ENCODE assay signal across 25 cellular contexts in the genomic region with DNA sequence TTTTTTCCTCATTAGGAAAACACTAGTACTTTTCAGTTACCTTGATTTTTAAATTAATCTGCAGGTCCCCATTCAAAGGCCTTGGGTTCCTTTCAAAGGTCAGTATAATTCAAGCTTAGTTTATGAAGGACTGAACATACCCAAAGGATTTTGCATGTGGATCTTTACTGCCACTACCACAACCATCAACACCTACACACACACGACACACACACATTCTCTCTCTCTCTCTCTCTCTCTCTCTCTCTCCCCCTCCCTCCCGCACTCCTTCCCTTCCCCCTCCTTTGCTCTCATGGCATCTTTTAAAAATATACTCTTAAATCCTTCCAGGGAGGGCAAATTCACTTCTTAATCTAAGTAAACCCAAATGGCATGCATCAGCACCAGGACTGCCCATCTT. TPM values are rescaled to one million over a fixed set of nuclear protein-coding genes. Genes with fewer than 3 reads are reported as not detected.
DNase-seq lines count a peak whose midpoint lies in the region; ATAC-seq and TF ChIP-seq lines count a peak whose summit lies in the region.
"Had no signal": no experiment of that assay in that cellular context is flagged by ENCODE, and none has a peak within 500 bp of the region (broad histone marks: within the 10 kb centered on the region; RNA-seq: fewer than 3 reads in every experiment).

No MANE protein-coding gene starts in this region.

- CTCF ChIA-PET in activated CD8-positive, alpha-beta memory T cell treated with anti-CD3 and anti-CD28 coated beads, Interleukin-2, amount 10 ng/mL, durations not matched to agents 7 days and 5 days (lab: Charles Lee), result no interaction called here
- CTCF ChIA-PET in CD4-positive, alpha-beta T cell (lab: Charles Lee), result no interaction called here
- CTCF ChIA-PET in activated CD4-positive, alpha-beta memory T cell treated with anti-CD3 and anti-CD28 coated beads, Interleukin-2, amount 10 ng/mL, durations not matched to agents 7 days and 5 days (lab: Charles Lee), result interaction anchor here (0.9 kb wide), 1 partner anchor 162 kb away, joined by 3 read pairs; no protein-coding TSS in a partner anchor

- POLR2A ChIA-PET in CD4-positive, alpha-beta T cell (lab: Charles Lee), result no interaction called here
- POLR2A ChIA-PET in activated CD4-positive, alpha-beta memory T cell treated with anti-CD3 and anti-CD28 coated beads, Interleukin-2, amount 10 ng/mL, durations not matched to agents 7 days and 5 days (lab: Charles Lee), result no interaction called here

- H3K27ac ChIP-seq in CD4-positive, alpha-beta T cell (ENCODE audit: low read depth, low read length), result no peak overlapping the region
- H3K27ac ChIP-seq in neutrophil, result peak overlapping the region; percentile 4
- H3K27ac ChIP-seq: tibial nerve had no signal

- H3K36me3 ChIP-seq in neutrophil, result peaks cover 72% of the 10 kb centered on the region

- H3K36me3 Mint-ChIP-seq in activated CD8-positive, alpha-beta memory T cell treated with anti-CD3 and anti-CD28 coated beads, Interleukin-2, amount 10 ng/mL, durations not matched to agents 7 days and 5 days, result peaks cover 67% of the 10 kb centered on the region
- H3K36me3 Mint-ChIP-seq in CD4-positive, alpha-beta T cell (ENCODE audit: low read depth), result peaks cover 82% of the 10 kb centered on the region
- peaks cover 77% of the 10 kb centered on the region for H3K36me3 Mint-ChIP-seq in activated CD4-positive, alpha-beta memory T cell treated with anti-CD3 and anti-CD28 coated beads, Interleukin-2, amount 10 ng/mL, durations not matched to agents 7 days and 5 days (ENCODE audit: low read depth)

- intact Hi-C loops in CD4-positive, alpha-beta T cell (cut with DNase I, micrococcal nuclease), result no loop called here

- no peak for TF ChIP-seq CTCF in CD4-positive, alpha-beta T cell (IDR thresholded peaks at IDR 0.05)
- TF ChIP-seq CTCF in neutrophil (IDR thresholded peaks at IDR 0.05), result no peak

- no peak overlapping the region for H3K4me3 Mint-ChIP-seq in activated CD8-positive, alpha-beta memory T cell treated with anti-CD3 and anti-CD28 coated beads, Interleukin-2, amount 10 ng/mL, durations not matched to agents 7 days and 5 days
- no peak overlapping the region for H3K4me3 Mint-ChIP-seq in CD4-positive, alpha-beta T cell
- no peak overlapping the region for H3K4me3 Mint-ChIP-seq in activated CD4-positive, alpha-beta memory T cell treated with anti-CD3 and anti-CD28 coated beads, Interleukin-2, amount 10 ng/mL, durations not matched to agents 7 days and 5 days
- H3K4me3 Mint-ChIP-seq: H9 had no signal

- H3K9me3 Mint-ChIP-seq in activated CD8-positive, alpha-beta memory T cell treated with anti-CD3 and anti-CD28 coated beads, Interleukin-2, amount 10 ng/mL, durations not matched to agents 7 days and 5 days (ENCODE audit: low read depth), result no peaks in the 10 kb centered on the region
- no peaks in the 10 kb centered on the region for H3K9me3 Mint-ChIP-seq in CD4-positive, alpha-beta T cell
- H3K9me3 Mint-ChIP-seq in activated CD4-positive, alpha-beta memory T cell treated with anti-CD3 and anti-CD28 coated beads, Interleukin-2, amount 10 ng/mL, durations not matched to agents 7 days and 5 days, result no peaks in the 10 kb centered on the region
- H3K9me3 Mint-ChIP-seq: activated naive CD4-positive, alpha-beta T cell treated with anti-CD3 and anti-CD28 coated beads, Interleukin-2, amount 50 U/mL, for 72 hours; H9 had no signal

- H3K4me1 Mint-ChIP-seq in activated CD8-positive, alpha-beta memory T cell treated with anti-CD3 and anti-CD28 coated beads, Interleukin-2, amount 10 ng/mL, durations not matched to agents 7 days and 5 days, result peaks cover 57% of the 10 kb centered on the region
- peaks cover 61% of the 10 kb centered on the region for H3K4me1 Mint-ChIP-seq in CD4-positive, alpha-beta T cell (ENCODE audit: low read depth)
- peaks cover 61% of the 10 kb centered on the region for H3K4me1 Mint-ChIP-seq in activated CD4-positive, alpha-beta memory T cell treated with anti-CD3 and anti-CD28 coated beads, Interleukin-2, amount 10 ng/mL, durations not matched to agents 7 days and 5 days

- no peaks in the 10 kb centered on the region for H3K27me3 ChIP-seq in CD4-positive, alpha-beta T cell (ENCODE audit: control insufficient read depth, insufficient read depth, low read length)
- no peaks in the 10 kb centered on the region for H3K27me3 ChIP-seq in neutrophil
- H3K27me3 ChIP-seq: dorsolateral prefrontal cortex, tibial nerve had no signal

- no peak overlapping the region for H3K4me3 ChIP-seq in neutrophil (ENCODE audit: low read depth in 1 of 2, low read length in 1 of 2)
- H3K4me3 ChIP-seq: A549, dorsolateral prefrontal cortex, tibial nerve had no signal

- H3K27ac Mint-ChIP-seq in activated CD8-positive, alpha-beta memory T cell treated with anti-CD3 and anti-CD28 coated beads, Interleukin-2, amount 10 ng/mL, durations not matched to agents 7 days and 5 days, result peak overlapping the region; percentile 54
- peak overlapping the region; percentile 19 for H3K27ac Mint-ChIP-seq in CD4-positive, alpha-beta T cell
- H3K27ac Mint-ChIP-seq in activated CD4-positive, alpha-beta memory T cell treated with anti-CD3 and anti-CD28 coated beads, Interleukin-2, amount 10 ng/mL, durations not matched to agents 7 days and 5 days, result peak overlapping the region; percentile 8

- no peaks in the 10 kb centered on the region for H3K27me3 Mint-ChIP-seq in activated CD8-positive, alpha-beta memory T cell treated with anti-CD3 and anti-CD28 coated beads, Interleukin-2, amount 10 ng/mL, durations not matched to agents 7 days and 5 days
- H3K27me3 Mint-ChIP-seq in CD4-positive, alpha-beta T cell, result no peaks in the 10 kb centered on the region
- no peaks in the 10 kb centered on the region for H3K27me3 Mint-ChIP-seq in activated CD4-positive, alpha-beta memory T cell treated with anti-CD3 and anti-CD28 coated beads, Interleukin-2, amount 10 ng/mL, durations not matched to agents 7 days and 5 days

- H3K4me1 ChIP-seq in neutrophil (ENCODE audit: control insufficient read depth in 1 of 2, insufficient read depth in 1 of 2, low read depth in 1 of 2, low read length in 1 of 2), result peaks cover 14 to 15% of the 10 kb centered on the region in 2 experiments

- ATAC-seq in activated CD8-positive, alpha-beta memory T cell treated with anti-CD3 and anti-CD28 coated beads, Interleukin-2, amount 10 ng/mL, durations not matched to agents 7 days and 5 days, result no peak
- no peak for ATAC-seq in CD4-positive, alpha-beta T cell (ENCODE audit: poor library complexity)
- no peak for ATAC-seq in HG02678 (IDR thresholded peaks at IDR 0.05; ENCODE audit: unreplicated experiment)
- ATAC-seq in GM21576 (IDR thresholded peaks at IDR 0.05; ENCODE audit: unreplicated experiment), result no peak
- ATAC-seq: activated CD4-positive, CD25-positive, alpha-beta regulatory T cell treated with anti-CD3 and anti-CD28 coated beads, Interleukin-2, amount 50 U/mL, for 24 hours; activated naive CD4-positive, alpha-beta T cell treated with anti-CD3 and anti-CD28 coated beads, Interleukin-2, amount 50 U/mL, for 72 hours had no signal

- DNase-seq in activated CD8-positive, alpha-beta memory T cell treated with anti-CD3 and anti-CD28 coated beads, Interleukin-2, amount 10 ng/mL, durations not matched to agents 7 days and 5 days, result no peak
- no peak for DNase-seq in activated CD8-positive, alpha-beta memory T cell treated with anti-CD3 and anti-CD28 coated beads, Interleukin-2, amount 50 U/mL, for 4 hours
- DNase-seq in CD4-positive, alpha-beta T cell, result no peak
- no peak for DNase-seq in activated CD4-positive, alpha-beta memory T cell treated with anti-CD3 and anti-CD28 coated beads, Interleukin-2, amount 10 ng/mL, durations not matched to agents 7 days and 5 days
- no peak for DNase-seq in SKM-1 (lab: John Stamatoyannopoulos, UW; ENCODE audit: unreplicated experiment)
- DNase-seq: activated CD8-positive, alpha-beta memory T cell treated with anti-CD3 and anti-CD28 coated beads for 24 hours; COR-L47; DMS79 treated with DMSO at 0.1 percent for 48 hours; dorsolateral prefrontal cortex; GF-D8; H9; left cardiac atrium; MV-4-11; NCI-H1436 treated with DMSO at 0.1 percent for 48 hours; NCI-H446; NCI-H774; nucleus accumbens; RPMI8226 had no signal

- no peaks in the 10 kb centered on the region for H3K9me3 ChIP-seq in CD4-positive, alpha-beta T cell (ENCODE audit: control insufficient read depth, low read length)
- no peaks in the 10 kb centered on the region for H3K9me3 ChIP-seq in neutrophil
- H3K9me3 ChIP-seq: A549, tibial nerve had no signal

RNA-seq across cellular contexts. Expression of a gene that starts 28.8 kb away (rescaled TPM):
- total RNA-seq in activated CD8-positive, alpha-beta memory T cell treated with anti-CD3 and anti-CD28 coated beads, Interleukin-2, amount 10 ng/mL, durations not matched to agents 7 days and 5 days, result 100 to 1,000 TPM; 134 to 158 TPM
- 100 to 1,000 TPM; 350 to 369 TPM for total RNA-seq in CD4-positive, alpha-beta T cell
- 100 to 1,000 TPM; 153 to 158 TPM for total RNA-seq in activated CD4-positive, alpha-beta memory T cell treated with anti-CD3 and anti-CD28 coated beads, Interleukin-2, amount 10 ng/mL, durations not matched to agents 7 days and 5 days

RNA-seq across cellular contexts. Expression of a gene that starts 38.1 kb away (rescaled TPM):
- 1 to 10 TPM; 5.1 to 5.8 TPM for total RNA-seq in activated CD8-positive, alpha-beta memory T cell treated with anti-CD3 and anti-CD28 coated beads, Interleukin-2, amount 10 ng/mL, durations not matched to agents 7 days and 5 days
- total RNA-seq in CD4-positive, alpha-beta T cell, result 1 to 10 TPM; 4.8 to 5.0 TPM
- 1 to 10 TPM; 5.5 to 6.0 TPM for total RNA-seq in activated CD4-positive, alpha-beta memory T cell treated with anti-CD3 and anti-CD28 coated beads, Interleukin-2, amount 10 ng/mL, durations not matched to agents 7 days and 5 days
